ENCODE assay signal across 11 cellular contexts in genomic region chr15:58404722-58405121, GRCh38. TPM values are rescaled to one million over a fixed set of nuclear protein-coding genes. Genes with fewer than 3 reads are reported as not detected.
"Had no signal": no experiment of that assay in that cellular context is flagged by ENCODE, and none has a peak within 500 bp of the region (broad histone marks: within the 10 kb centered on the region; RNA-seq: fewer than 3 reads in every experiment).

No MANE protein-coding gene starts in this region.

- H3K9ac ChIP-seq: GM23248 had no signal

- H3K9me3 ChIP-seq: HAP-1 had no signal

- FAIRE-seq: H1, H54 had no signal

- H3K27ac Mint-ChIP-seq: GM23338, H9, HFFc6 had no signal

- H3K27ac ChIP-seq: GM23248 had no signal

- H3K36me3 ChIP-seq: HAP-1 had no signal

- H3K4me2 ChIP-seq: GM23338 had no signal

- H2AFZ ChIP-seq: GM23248, GM23338 had no signal

- H3K9me3 Mint-ChIP-seq: GM23338, H9, HFFc6 had no signal

- ATAC-seq: GM23338, HCT116 had no signal

- H3K4me3 ChIP-seq: GM23248, GM23338, HAP-1 had no signal

- H3K4me3 Mint-ChIP-seq: GM23338, H9, HFFc6 had no signal

- DNase-seq: GM23248, GOT3, H7, H9, HCEC 1CT, HFFc6 had no signal

- H3K4me1 ChIP-seq: HAP-1 had no signal

RNA-seq across cellular contexts. Expression of gene LIPC, which starts 27.1 kb away (rescaled TPM):
- total RNA-seq: GM23338, H1, H7, H9, HFFc6 had no signal
- polyA plus RNA-seq: GM23338, H1 had no signal
